Comparison of ENCODE assay signal across 8 cellular contexts in the genomic region with DNA sequence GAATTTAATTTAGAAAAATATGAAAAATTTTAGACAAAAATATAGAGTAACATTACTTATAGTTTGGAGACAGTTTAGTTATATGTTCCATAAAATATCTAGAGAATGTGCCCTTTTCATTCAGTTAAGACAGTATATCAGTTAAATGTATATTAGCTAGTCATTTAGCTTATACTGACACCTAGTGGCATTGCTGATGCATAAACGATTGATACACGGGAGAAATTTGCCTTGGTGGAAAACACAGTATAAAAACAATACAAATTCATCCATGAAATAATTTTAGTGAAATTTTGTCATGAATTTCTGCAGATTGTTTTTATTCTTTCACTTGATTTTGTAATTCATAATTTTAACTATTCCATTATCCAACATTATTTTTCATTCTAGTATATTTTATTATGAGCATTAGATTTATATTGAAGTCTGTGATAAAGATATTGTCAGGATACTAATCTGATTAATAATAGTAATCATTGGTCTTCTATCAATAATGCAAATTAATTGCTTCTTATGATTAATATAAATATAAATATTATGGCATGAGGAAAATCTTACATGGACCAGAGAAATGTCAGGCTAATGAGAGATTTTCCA.
A peak's percentile ranks its signal among the peaks of the same experiment; 100 is the strongest.
DNase-seq lines count a peak whose midpoint lies in the region; ATAC-seq, FAIRE-seq and TF ChIP-seq lines count a peak whose summit lies in the region.

No MANE protein-coding gene starts in this region.

- H3K9me3 ChIP-seq in adipocyte (ENCODE audit: control insufficient read depth, low read length) (no peaks in the 10 kb centered on the region), vagina (no peaks in the 10 kb centered on the region)

- TF ChIP-seq CTCF in GM12873 (IDR thresholded peaks at IDR 0.05; ENCODE audit: insufficient read depth, low read depth, low read length, missing control alignments): peak; percentile 47
- peak; percentile 38 to 60 (median 57) for TF ChIP-seq CTCF in vagina (IDR thresholded peaks at IDR 0.05)

- H3K4me3 ChIP-seq in adipocyte (ENCODE audit: low read length) (no peak overlapping the region), vagina (no peak overlapping the region)

- ATAC-seq in HG02870 (IDR thresholded peaks at IDR 0.05; ENCODE audit: unreplicated experiment) (peak; percentile 80), HG02763 (IDR thresholded peaks at IDR 0.05; ENCODE audit: unreplicated experiment) (no peak)

- DNase-seq in A172 (ENCODE audit: low spot score): peak; percentile 29
- DNase-seq in NCI-H1436 (lab: John Stamatoyannopoulos, UW): peak; percentile 46
- DNase-seq in adipocyte (ENCODE audit: low read depth): peak; percentile 80
- no peak for DNase-seq in vagina (ENCODE audit: extremely low spot score in 2 of 2)

- intact Hi-C loops in vagina (cut with DNase I): loop anchor here (5.0 kb wide), 1 partner anchor 560 kb away; no protein-coding TSS in a partner anchor

- H3K27ac ChIP-seq in vagina: no peak overlapping the region

- H3K4me1 ChIP-seq in adipocyte (ENCODE audit: control insufficient read depth, insufficient read depth, low read length) (peaks cover 4% of the 10 kb centered on the region), vagina (no peaks in the 10 kb centered on the region)

- FAIRE-seq in islet of Langerhans (lab: Jason Lieb, UNC): peak; percentile 97

- H3K27me3 ChIP-seq in adipocyte (replicated peaks; ENCODE audit: control insufficient read depth, insufficient read depth, low read length) (no peaks in the 10 kb centered on the region), vagina (no peaks in the 10 kb centered on the region)

- H3K9ac ChIP-seq in adipocyte (ENCODE audit: low read length): no peak overlapping the region

- H3K36me3 ChIP-seq in adipocyte (ENCODE audit: control insufficient read depth, insufficient read depth, low read length, severe bottlenecking): no peaks in the 10 kb centered on the region
- no peaks in the 10 kb centered on the region for H3K36me3 ChIP-seq in vagina

- TF ChIP-seq POLR2A in vagina (IDR thresholded peaks at IDR 0.05): no peak

Comparison
In these comparisons a context has a peak if more than half of its experiments do, and no peak if none do; other contexts are left out.
1. DNase-seq: peak in A172 (single experiment), NCI-H1436 (single experiment) and adipocyte (single experiment); none in vagina (0 of 2).